In genomic region chr7:79317728-79318127, GRCh38 we compare ENCODE assay signal across 1 cellular context.
TF ChIP-seq lines count a peak whose summit lies in the region.

No MANE protein-coding gene starts in this region.

TF ChIP-seq in HepG2, 621 proteins besides CTCF, POLR2A, EP300 and RAD21 (continued from another document and continues in another):
- TF ChIP-seq DMTF1 (CRISPR knock-in tag; IDR thresholded peaks at IDR 0.05), result no peak
- no peak for TF ChIP-seq CHD2 (IDR thresholded peaks at IDR 0.05; ENCODE audit: low read depth, low read length)
- TF ChIP-seq SETDB1 (CRISPR knock-in tag; IDR thresholded peaks at IDR 0.05; ENCODE audit: borderline replicate concordance), result no peak
- TF ChIP-seq ZNF691 (CRISPR knock-in tag; IDR thresholded peaks at IDR 0.05; ENCODE audit: borderline replicate concordance, low read depth), result no peak
- no peak for TF ChIP-seq ZNF75D (CRISPR knock-in tag; IDR thresholded peaks at IDR 0.05; ENCODE audit: borderline replicate concordance)
- TF ChIP-seq ZNF530 (CRISPR knock-in tag; IDR thresholded peaks at IDR 0.05; ENCODE audit: low read depth), result no peak
- 0 out of 2 replicates have a peak, but pooled peaks have one; percentile 29 for TF ChIP-seq SMAD3 (CRISPR knock-in tag; IDR thresholded peaks at IDR 0.05)
- peak; percentile 61 for TF ChIP-seq IRF2 (CRISPR knock-in tag; IDR thresholded peaks at IDR 0.05)
- TF ChIP-seq SRSF4 (IDR thresholded peaks at IDR 0.05; ENCODE audit: low read depth, low read length, poor library complexity, severe bottlenecking), result no peak
- TF ChIP-seq AHDC1 (CRISPR knock-in tag; IDR thresholded peaks at IDR 0.05; ENCODE audit: borderline replicate concordance), result 0 out of 2 replicates have a peak, but pooled peaks have one; percentile 66
- no peak for TF ChIP-seq PHF5A (CRISPR knock-in tag; IDR thresholded peaks at IDR 0.05; ENCODE audit: low read depth, unreplicated experiment)
- TF ChIP-seq KDM5B (CRISPR knock-in tag; IDR thresholded peaks at IDR 0.05; ENCODE audit: borderline replicate concordance), result no peak
- TF ChIP-seq, protein P1, sequence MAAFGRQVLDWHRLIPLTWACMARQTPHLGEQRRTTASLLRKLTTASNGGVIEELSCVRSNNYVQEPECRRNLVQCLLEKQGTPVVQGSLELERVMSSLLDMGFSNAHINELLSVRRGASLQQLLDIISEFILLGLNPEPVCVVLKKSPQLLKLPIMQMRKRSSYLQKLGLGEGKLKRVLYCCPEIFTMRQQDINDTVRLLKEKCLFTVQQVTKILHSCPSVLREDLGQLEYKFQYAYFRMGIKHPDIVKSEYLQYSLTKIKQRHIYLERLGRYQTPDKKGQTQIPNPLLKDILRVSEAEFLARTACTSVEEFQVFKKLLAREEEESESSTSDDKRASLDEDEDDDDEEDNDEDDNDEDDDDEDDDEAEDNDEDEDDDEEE (CRISPR knock-in tag; IDR thresholded peaks at IDR 0.05), result no peak
- TF ChIP-seq ZFY (CRISPR knock-in tag; IDR thresholded peaks at IDR 0.05), result no peak
- TF ChIP-seq ZNF766 (CRISPR knock-in tag; IDR thresholded peaks at IDR 0.05; ENCODE audit: borderline replicate concordance), result no peak
- TF ChIP-seq, protein P2, sequence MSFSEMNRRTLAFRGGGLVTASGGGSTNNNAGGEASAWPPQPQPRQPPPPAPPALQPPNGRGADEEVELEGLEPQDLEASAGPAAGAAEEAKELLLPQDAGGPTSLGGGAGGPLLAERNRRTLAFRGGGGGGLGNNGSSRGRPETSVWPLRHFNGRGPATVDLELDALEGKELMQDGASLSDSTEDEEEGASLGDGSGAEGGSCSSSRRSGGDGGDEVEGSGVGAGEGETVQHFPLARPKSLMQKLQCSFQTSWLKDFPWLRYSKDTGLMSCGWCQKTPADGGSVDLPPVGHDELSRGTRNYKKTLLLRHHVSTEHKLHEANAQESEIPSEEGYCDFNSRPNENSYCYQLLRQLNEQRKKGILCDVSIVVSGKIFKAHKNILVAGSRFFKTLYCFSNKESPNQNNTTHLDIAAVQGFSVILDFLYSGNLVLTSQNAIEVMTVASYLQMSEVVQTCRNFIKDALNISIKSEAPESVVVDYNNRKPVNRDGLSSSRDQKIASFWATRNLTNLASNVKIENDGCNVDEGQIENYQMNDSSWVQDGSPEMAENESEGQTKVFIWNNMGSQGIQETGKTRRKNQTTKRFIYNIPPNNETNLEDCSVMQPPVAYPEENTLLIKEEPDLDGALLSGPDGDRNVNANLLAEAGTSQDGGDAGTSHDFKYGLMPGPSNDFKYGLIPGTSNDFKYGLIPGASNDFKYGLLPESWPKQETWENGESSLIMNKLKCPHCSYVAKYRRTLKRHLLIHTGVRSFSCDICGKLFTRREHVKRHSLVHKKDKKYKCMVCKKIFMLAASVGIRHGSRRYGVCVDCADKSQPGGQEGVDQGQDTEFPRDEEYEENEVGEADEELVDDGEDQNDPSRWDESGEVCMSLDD (CRISPR knock-in tag; IDR thresholded peaks at IDR 0.05; ENCODE audit: borderline replicate concordance), result no peak
- TF ChIP-seq MAFK (conservative IDR thresholded peaks at IDR 0.05 in 1 of 2, IDR thresholded peaks at IDR 0.05 in 1 of 2; ENCODE audit: low read length in 2 of 2), result no peak
- TF ChIP-seq ZNF224 (CRISPR knock-in tag; IDR thresholded peaks at IDR 0.05), result no peak
- TF ChIP-seq, protein P3, sequence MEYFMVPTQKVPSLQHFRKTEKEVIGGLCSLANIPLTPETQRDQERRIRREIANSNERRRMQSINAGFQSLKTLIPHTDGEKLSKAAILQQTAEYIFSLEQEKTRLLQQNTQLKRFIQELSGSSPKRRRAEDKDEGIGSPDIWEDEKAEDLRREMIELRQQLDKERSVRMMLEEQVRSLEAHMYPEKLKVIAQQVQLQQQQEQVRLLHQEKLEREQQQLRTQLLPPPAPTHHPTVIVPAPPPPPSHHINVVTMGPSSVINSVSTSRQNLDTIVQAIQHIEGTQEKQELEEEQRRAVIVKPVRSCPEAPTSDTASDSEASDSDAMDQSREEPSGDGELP (IDR thresholded peaks at IDR 0.05; ENCODE audit: borderline replicate concordance, low read depth), result no peak
- no peak for TF ChIP-seq ELF4 (CRISPR knock-in tag; IDR thresholded peaks at IDR 0.05; ENCODE audit: borderline replicate concordance)
- TF ChIP-seq ZNF782 (CRISPR knock-in tag; IDR thresholded peaks at IDR 0.05; ENCODE audit: borderline replicate concordance), result no peak
- no peak for TF ChIP-seq CBX5 (CRISPR knock-in tag; IDR thresholded peaks at IDR 0.05; ENCODE audit: borderline replicate concordance)
- TF ChIP-seq PCBP1 (IDR thresholded peaks at IDR 0.05; ENCODE audit: borderline replicate concordance, low read depth, low read length), result no peak
- TF ChIP-seq ATF7 (IDR thresholded peaks at IDR 0.05), result no peak
- TF ChIP-seq ATF7 (CRISPR knock-in tag; IDR thresholded peaks at IDR 0.05), result no peak
- no peak for TF ChIP-seq ZNF10 (CRISPR knock-in tag; IDR thresholded peaks at IDR 0.05; ENCODE audit: borderline replicate concordance, low read depth)
- TF ChIP-seq, protein P4, sequence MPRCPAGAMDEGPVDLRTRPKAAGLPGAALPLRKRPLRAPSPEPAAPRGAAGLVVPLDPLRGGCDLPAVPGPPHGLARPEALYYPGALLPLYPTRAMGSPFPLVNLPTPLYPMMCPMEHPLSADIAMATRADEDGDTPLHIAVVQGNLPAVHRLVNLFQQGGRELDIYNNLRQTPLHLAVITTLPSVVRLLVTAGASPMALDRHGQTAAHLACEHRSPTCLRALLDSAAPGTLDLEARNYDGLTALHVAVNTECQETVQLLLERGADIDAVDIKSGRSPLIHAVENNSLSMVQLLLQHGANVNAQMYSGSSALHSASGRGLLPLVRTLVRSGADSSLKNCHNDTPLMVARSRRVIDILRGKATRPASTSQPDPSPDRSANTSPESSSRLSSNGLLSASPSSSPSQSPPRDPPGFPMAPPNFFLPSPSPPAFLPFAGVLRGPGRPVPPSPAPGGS (CRISPR knock-in tag; IDR thresholded peaks at IDR 0.05), result no peak
- TF ChIP-seq RFX5 (IDR thresholded peaks at IDR 0.05; ENCODE audit: low read depth, low read length), result no peak
- peak; percentile 39; the same call in 1 of the 2 replicates for TF ChIP-seq ZNF652 (CRISPR knock-in tag; IDR thresholded peaks at IDR 0.05; ENCODE audit: borderline replicate concordance, low read depth)
- TF ChIP-seq, protein P5, sequence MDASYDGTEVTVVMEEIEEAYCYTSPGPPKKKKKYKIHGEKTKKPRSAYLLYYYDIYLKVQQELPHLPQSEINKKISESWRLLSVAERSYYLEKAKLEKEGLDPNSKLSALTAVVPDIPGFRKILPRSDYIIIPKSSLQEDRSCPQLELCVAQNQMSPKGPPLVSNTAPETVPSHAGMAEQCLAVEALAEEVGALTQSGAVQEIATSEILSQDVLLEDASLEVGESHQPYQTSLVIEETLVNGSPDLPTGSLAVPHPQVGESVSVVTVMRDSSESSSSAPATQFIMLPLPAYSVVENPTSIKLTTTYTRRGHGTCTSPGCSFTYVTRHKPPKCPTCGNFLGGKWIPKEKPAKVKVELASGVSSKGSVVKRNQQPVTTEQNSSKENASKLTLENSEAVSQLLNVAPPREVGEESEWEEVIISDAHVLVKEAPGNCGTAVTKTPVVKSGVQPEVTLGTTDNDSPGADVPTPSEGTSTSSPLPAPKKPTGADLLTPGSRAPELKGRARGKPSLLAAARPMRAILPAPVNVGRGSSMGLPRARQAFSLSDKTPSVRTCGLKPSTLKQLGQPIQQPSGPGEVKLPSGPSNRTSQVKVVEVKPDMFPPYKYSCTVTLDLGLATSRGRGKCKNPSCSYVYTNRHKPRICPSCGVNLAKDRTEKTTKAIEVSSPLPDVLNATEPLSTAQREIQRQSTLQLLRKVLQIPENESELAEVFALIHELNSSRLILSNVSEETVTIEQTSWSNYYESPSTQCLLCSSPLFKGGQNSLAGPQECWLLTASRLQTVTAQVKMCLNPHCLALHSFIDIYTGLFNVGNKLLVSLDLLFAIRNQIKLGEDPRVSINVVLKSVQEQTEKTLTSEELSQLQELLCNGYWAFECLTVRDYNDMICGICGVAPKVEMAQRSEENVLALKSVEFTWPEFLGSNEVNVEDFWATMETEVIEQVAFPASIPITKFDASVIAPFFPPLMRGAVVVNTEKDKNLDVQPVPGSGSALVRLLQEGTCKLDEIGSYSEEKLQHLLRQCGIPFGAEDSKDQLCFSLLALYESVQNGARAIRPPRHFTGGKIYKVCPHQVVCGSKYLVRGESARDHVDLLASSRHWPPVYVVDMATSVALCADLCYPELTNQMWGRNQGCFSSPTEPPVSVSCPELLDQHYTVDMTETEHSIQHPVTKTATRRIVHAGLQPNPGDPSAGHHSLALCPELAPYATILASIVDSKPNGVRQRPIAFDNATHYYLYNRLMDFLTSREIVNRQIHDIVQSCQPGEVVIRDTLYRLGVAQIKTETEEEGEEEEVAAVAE (CRISPR knock-in tag; IDR thresholded peaks at IDR 0.05; ENCODE audit: borderline replicate concordance), result no peak
- no peak for TF ChIP-seq HHEX (CRISPR knock-in tag; IDR thresholded peaks at IDR 0.05)
- TF ChIP-seq ZSCAN31 (CRISPR knock-in tag; IDR thresholded peaks at IDR 0.05; ENCODE audit: low read depth), result no peak
- TF ChIP-seq TOE1 (CRISPR knock-in tag; IDR thresholded peaks at IDR 0.05), result no peak
- no peak for TF ChIP-seq SRSF9 (IDR thresholded peaks at IDR 0.05; ENCODE audit: borderline replicate concordance, insufficient read depth, low read depth, low read length, poor library complexity, severe bottlenecking)
- no peak for TF ChIP-seq ZSCAN9 (CRISPR knock-in tag; IDR thresholded peaks at IDR 0.05; ENCODE audit: borderline replicate concordance)
- TF ChIP-seq ZNF816 (CRISPR knock-in tag; IDR thresholded peaks at IDR 0.05; ENCODE audit: borderline replicate concordance), result no peak
- TF ChIP-seq THAP7 (CRISPR knock-in tag; IDR thresholded peaks at IDR 0.05), result no peak
- no peak for TF ChIP-seq RBM22 (optimal IDR thresholded peaks at IDR 0.05; ENCODE audit: low read length)
- TF ChIP-seq ZNF501 (CRISPR knock-in tag; IDR thresholded peaks at IDR 0.05), result no peak
- no peak for TF ChIP-seq HCFC1 (IDR thresholded peaks at IDR 0.05; ENCODE audit: low read depth, low read length)
- no peak for TF ChIP-seq KLF6 (CRISPR knock-in tag; IDR thresholded peaks at IDR 0.05)
- TF ChIP-seq ZNF703 (CRISPR knock-in tag; IDR thresholded peaks at IDR 0.05; ENCODE audit: borderline replicate concordance), result no peak
- TF ChIP-seq TCF7 (IDR thresholded peaks at IDR 0.05; ENCODE audit: low read depth), result no peak
- no peak for TF ChIP-seq ZNF713 (CRISPR knock-in tag; IDR thresholded peaks at IDR 0.05)
- no peak for TF ChIP-seq ZFP37 (CRISPR knock-in tag; IDR thresholded peaks at IDR 0.05; ENCODE audit: borderline replicate concordance)
